ENCODE assay signal across 2 cellular contexts in the genomic region with DNA sequence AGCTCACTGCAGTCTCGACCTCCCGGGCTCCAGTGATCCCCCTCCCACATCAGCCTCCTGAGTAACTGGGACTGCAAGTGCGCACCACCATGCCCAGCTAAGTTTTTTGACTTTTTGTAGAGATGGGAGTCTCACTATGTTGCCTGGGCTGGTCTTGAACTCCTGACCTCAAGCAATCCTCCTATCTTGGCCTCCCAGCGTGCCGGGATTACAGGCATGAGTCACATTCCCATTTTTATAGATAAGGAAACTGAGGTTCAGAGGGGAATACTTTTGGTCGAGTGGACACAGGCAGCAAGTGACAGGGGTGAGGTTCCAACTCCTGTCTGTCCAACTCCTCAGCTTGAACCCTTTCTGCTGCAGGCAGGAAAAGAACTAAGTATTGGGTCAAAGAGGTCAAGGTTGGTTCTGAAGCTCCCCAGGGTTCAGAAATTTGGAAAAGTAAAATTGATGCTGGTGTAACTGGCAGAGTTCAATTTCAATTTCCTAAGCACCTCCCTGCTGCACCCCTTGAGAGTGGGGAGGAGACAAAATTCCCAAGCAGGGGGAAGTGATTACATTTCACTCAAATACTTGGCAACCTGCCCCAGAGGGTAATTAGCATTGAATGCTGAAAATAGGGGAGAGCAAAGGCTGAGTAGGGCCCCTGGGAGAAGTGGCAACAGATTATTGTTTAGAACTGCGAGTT.
TF ChIP-seq lines count a peak whose summit lies in the region.

No MANE protein-coding gene starts in this region.

TF ChIP-seq in Ishikawa, 13 proteins besides CTCF, POLR2A, EP300 and RAD21 (continued from another document):
- TF ChIP-seq, protein P1, sequence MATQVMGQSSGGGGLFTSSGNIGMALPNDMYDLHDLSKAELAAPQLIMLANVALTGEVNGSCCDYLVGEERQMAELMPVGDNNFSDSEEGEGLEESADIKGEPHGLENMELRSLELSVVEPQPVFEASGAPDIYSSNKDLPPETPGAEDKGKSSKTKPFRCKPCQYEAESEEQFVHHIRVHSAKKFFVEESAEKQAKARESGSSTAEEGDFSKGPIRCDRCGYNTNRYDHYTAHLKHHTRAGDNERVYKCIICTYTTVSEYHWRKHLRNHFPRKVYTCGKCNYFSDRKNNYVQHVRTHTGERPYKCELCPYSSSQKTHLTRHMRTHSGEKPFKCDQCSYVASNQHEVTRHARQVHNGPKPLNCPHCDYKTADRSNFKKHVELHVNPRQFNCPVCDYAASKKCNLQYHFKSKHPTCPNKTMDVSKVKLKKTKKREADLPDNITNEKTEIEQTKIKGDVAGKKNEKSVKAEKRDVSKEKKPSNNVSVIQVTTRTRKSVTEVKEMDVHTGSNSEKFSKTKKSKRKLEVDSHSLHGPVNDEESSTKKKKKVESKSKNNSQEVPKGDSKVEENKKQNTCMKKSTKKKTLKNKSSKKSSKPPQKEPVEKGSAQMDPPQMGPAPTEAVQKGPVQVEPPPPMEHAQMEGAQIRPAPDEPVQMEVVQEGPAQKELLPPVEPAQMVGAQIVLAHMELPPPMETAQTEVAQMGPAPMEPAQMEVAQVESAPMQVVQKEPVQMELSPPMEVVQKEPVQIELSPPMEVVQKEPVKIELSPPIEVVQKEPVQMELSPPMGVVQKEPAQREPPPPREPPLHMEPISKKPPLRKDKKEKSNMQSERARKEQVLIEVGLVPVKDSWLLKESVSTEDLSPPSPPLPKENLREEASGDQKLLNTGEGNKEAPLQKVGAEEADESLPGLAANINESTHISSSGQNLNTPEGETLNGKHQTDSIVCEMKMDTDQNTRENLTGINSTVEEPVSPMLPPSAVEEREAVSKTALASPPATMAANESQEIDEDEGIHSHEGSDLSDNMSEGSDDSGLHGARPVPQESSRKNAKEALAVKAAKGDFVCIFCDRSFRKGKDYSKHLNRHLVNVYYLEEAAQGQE (IDR thresholded peaks at IDR 0.05; ENCODE audit: low read depth): no peak
- TF ChIP-seq, protein P2, sequence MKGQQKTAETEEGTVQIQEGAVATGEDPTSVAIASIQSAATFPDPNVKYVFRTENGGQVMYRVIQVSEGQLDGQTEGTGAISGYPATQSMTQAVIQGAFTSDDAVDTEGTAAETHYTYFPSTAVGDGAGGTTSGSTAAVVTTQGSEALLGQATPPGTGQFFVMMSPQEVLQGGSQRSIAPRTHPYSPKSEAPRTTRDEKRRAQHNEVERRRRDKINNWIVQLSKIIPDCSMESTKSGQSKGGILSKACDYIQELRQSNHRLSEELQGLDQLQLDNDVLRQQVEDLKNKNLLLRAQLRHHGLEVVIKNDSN (IDR thresholded peaks at IDR 0.05): no peak
- TF ChIP-seq CREB1 (IDR thresholded peaks at IDR 0.05; ENCODE audit: low read depth) (no peak), CEBPB (IDR thresholded peaks at IDR 0.05) (no peak), TEAD4 (IDR thresholded peaks at IDR 0.05) (peak; percentile 63), FOXM1 (IDR thresholded peaks at IDR 0.05; ENCODE audit: borderline replicate concordance, low read depth) (no peak), ZBTB7A (IDR thresholded peaks at IDR 0.05; ENCODE audit: low read depth) (no peak), NFIC (IDR thresholded peaks at IDR 0.05) (peak; percentile 90), EGR1 (IDR thresholded peaks at IDR 0.05) (no peak), TAF1 (IDR thresholded peaks at IDR 0.05; ENCODE audit: low read depth) (no peak), YY1 (IDR thresholded peaks at IDR 0.05; ENCODE audit: low read depth) (no peak)
- TF ChIP-seq, protein P3, sequence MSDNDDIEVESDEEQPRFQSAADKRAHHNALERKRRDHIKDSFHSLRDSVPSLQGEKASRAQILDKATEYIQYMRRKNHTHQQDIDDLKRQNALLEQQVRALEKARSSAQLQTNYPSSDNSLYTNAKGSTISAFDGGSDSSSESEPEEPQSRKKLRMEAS (IDR thresholded peaks at IDR 0.05): 0 out of 2 replicates have a peak, but pooled peaks have one; percentile 22

TF ChIP-seq in H1, 55 proteins besides CTCF, POLR2A, EP300 and RAD21 (continued from another document):
- TF ChIP-seq SAP30 (IDR thresholded peaks at IDR 0.05; ENCODE audit: insufficient read depth, insufficient replicate concordance, low read length): no peak
